In the genomic region with DNA sequence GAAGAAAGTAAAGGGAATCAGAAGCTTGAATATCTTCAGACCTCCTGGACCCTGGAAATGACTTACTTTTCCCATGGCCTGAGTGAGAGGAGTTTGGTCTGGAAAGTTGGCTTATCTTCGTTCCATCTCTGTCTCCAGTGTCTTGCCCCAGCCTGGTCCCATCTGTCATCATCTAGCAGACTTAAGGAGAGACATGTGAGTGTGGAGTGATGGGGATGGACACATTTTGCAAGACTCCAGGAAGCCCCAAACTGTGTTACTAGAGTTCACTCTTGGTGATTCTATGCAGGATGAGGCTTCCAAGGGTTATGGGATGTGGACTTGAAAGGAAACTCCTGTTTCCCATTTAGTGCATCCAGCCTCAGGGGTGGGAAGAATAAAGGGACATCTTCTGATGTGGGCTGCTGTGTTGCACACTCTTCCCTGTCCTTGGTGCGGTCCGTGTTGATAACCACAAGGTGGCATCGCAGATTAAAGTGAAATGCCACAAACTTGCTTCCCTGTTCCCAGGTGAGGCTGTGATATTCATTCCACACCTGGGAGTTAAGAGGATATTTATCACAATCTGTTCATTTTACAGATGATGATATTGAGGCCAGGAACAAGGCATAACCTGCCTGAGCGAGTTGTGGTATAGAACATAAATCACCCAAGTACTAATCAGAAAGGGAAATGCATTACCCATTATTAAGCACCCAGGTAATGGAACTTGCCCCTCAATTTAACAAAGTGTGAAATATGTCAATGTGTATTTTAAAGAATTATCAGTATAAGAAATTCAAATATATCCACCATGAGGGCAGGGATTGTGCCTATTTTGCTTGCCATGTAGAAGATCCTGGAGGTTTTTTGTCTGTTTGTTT, we compare ENCODE assay signal across 9 cellular contexts.
A peak's percentile ranks its signal among the peaks of the same experiment; 100 is the strongest.
DNase-seq lines count a peak whose midpoint lies in the region; ATAC-seq and TF ChIP-seq lines count a peak whose summit lies in the region.
"Had no signal": no experiment of that assay in that cellular context is flagged by ENCODE, and none has a peak within 500 bp of the region (broad histone marks: within the 10 kb centered on the region; RNA-seq: fewer than 3 reads in every experiment).

No MANE protein-coding gene starts in this region.

- H3K27me3 ChIP-seq in right atrium auricular region (no peaks in the 10 kb centered on the region), NT2/D1 (ENCODE audit: insufficient read depth, insufficient read length) (no peaks in the 10 kb centered on the region)

- no peak overlapping the region for H3K27ac ChIP-seq in right atrium auricular region
- H3K27ac ChIP-seq in coronary artery, result no peak overlapping the region

- TF ChIP-seq CTCF in right atrium auricular region (IDR thresholded peaks at IDR 0.05) (peak in 1 of 2 donors; percentile 73), coronary artery (IDR thresholded peaks at IDR 0.05) (no peak)

- H3K9me3 ChIP-seq in right atrium auricular region (no peaks in the 10 kb centered on the region), NT2/D1 (ENCODE audit: insufficient read depth, low read length) (no peaks in the 10 kb centered on the region)

- H3K4me3 ChIP-seq in right atrium auricular region (no peak overlapping the region), NT2/D1 (ENCODE audit: insufficient read length, low read depth) (no peak overlapping the region), coronary artery (no peak overlapping the region)

- H3K4me1 ChIP-seq in right atrium auricular region (no peaks in the 10 kb centered on the region), NT2/D1 (ENCODE audit: insufficient read depth, insufficient read length) (no peaks in the 10 kb centered on the region)

- ATAC-seq in Right ventricle myocardium inferior (peak; percentile 71), HG03108 (IDR thresholded peaks at IDR 0.05; ENCODE audit: unreplicated experiment) (no peak)

- DNase-seq in Right ventricle myocardium inferior (ENCODE audit: missing footprints) (no peak), right atrium auricular region (ENCODE audit: low spot score) (no peak), NT2/D1 (ENCODE audit: low read depth, low spot score) (peak; percentile 28), fibroblast of gingiva (ENCODE audit: low read depth) (peak; percentile 41), pons (ENCODE audit: low spot score) (peak; percentile 20), SIG-M5 treated with dmso at 0.1 percent for 504 hours (lab: John Stamatoyannopoulos, UW; ENCODE audit: unreplicated experiment) (no peak), coronary artery (ENCODE audit: low spot score) (no peak)
- DNase-seq: activated naive CD8-positive, alpha-beta T cell treated with anti-CD3 and anti-CD28 coated beads, Interleukin-2, amount 10 ng/mL, durations not matched to agents 7 days and 5 days had no signal

- intact Hi-C loops in Right ventricle myocardium inferior (cut with DNase I), result loop anchor here (5.0 to 10.0 kb wide), 6 partner anchors 119 to 771 kb away; partner anchors contain the start of gene PAPPA

- no peaks in the 10 kb centered on the region for H3K36me3 ChIP-seq in right atrium auricular region
- H3K36me3 ChIP-seq in NT2/D1 (ENCODE audit: insufficient read depth, insufficient read length, low read length), result no peaks in the 10 kb centered on the region

- H3K9ac ChIP-seq in NT2/D1 (ENCODE audit: insufficient read length, low read depth), result no peak overlapping the region

Comparison
In these comparisons a context has a peak if more than half of its experiments do, and no peak if none do; other contexts are left out.
1. DNase-seq: peak in NT2/D1 (single experiment), fibroblast of gingiva (single experiment) and pons (single experiment); none in Right ventricle myocardium inferior (single experiment), right atrium auricular region (single experiment), SIG-M5 treated with dmso at 0.1 percent for 504 hours (single experiment) and coronary artery (single experiment).